ENCODE assay signal across 2 cellular contexts in genomic region chr5:160249570-160249969, GRCh38. TPM values are rescaled to one million over a fixed set of nuclear protein-coding genes. Genes with fewer than 3 reads are reported as not detected.
"Had no signal": no experiment of that assay in that cellular context is flagged by ENCODE, and none has a peak within 500 bp of the region (broad histone marks: within the 10 kb centered on the region; RNA-seq: fewer than 3 reads in every experiment).

No MANE protein-coding gene starts in this region.

RNA-seq across cellular contexts. Expression of gene FABP6, which starts 20.3 kb away (rescaled TPM):
- total RNA-seq: LHCN-M2, MCF 10A had no signal
